Comparison of ENCODE assay signal across 1 cellular context in genomic region chr11:46726206-46726862, GRCh38.
TF ChIP-seq lines count a peak whose summit lies in the region.

No MANE protein-coding gene starts in this region.

TF ChIP-seq in H1, 55 proteins besides CTCF, POLR2A, EP300 and RAD21 (continued from another document):
- no peak for TF ChIP-seq YY1 (IDR thresholded peaks at IDR 0.05; ENCODE audit: low read depth, low read length)
- TF ChIP-seq HDAC2 (IDR thresholded peaks at IDR 0.05; ENCODE audit: borderline replicate concordance in 1 of 2, low read depth in 2 of 2, low read length in 2 of 2), result no peak
- TF ChIP-seq CEBPB (IDR thresholded peaks at IDR 0.05; ENCODE audit: low read depth, low read length), result no peak
- TF ChIP-seq CHD7 (IDR thresholded peaks at IDR 0.05; ENCODE audit: insufficient replicate concordance, low read length), result no peak
- no peak for TF ChIP-seq TCF12 (IDR thresholded peaks at IDR 0.05; ENCODE audit: low read depth, low read length)
- TF ChIP-seq, protein P1, sequence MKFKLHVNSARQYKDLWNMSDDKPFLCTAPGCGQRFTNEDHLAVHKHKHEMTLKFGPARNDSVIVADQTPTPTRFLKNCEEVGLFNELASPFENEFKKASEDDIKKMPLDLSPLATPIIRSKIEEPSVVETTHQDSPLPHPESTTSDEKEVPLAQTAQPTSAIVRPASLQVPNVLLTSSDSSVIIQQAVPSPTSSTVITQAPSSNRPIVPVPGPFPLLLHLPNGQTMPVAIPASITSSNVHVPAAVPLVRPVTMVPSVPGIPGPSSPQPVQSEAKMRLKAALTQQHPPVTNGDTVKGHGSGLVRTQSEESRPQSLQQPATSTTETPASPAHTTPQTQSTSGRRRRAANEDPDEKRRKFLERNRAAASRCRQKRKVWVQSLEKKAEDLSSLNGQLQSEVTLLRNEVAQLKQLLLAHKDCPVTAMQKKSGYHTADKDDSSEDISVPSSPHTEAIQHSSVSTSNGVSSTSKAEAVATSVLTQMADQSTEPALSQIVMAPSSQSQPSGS (IDR thresholded peaks at IDR 0.05; ENCODE audit: low read length), result no peak
- no peak for TF ChIP-seq SP4 (IDR thresholded peaks at IDR 0.05; ENCODE audit: low read length)
- TF ChIP-seq KDM1A (IDR thresholded peaks at IDR 0.05; ENCODE audit: borderline replicate concordance, low read length), result no peak
- TF ChIP-seq PHF8 (conservative IDR thresholded peaks at IDR 0.05; ENCODE audit: low read depth, low read length), result no peak
- no peak for TF ChIP-seq BACH1 (IDR thresholded peaks at IDR 0.05; ENCODE audit: low read length)
- no peak for TF ChIP-seq TBP (IDR thresholded peaks at IDR 0.05; ENCODE audit: low read depth, low read length)
- no peak for TF ChIP-seq FOSL1 (IDR thresholded peaks at IDR 0.05; ENCODE audit: insufficient read depth, low read depth, low read length)
- TF ChIP-seq CBX5 (IDR thresholded peaks at IDR 0.05; ENCODE audit: low read depth, low read length), result no peak
- no peak for TF ChIP-seq ZNF274 (IDR thresholded peaks at IDR 0.05; ENCODE audit: borderline replicate concordance, extremely low read depth, low read length)
- TF ChIP-seq, protein P2, sequence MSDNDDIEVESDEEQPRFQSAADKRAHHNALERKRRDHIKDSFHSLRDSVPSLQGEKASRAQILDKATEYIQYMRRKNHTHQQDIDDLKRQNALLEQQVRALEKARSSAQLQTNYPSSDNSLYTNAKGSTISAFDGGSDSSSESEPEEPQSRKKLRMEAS (IDR thresholded peaks at IDR 0.05), result no peak
- no peak for TF ChIP-seq SUZ12 (IDR thresholded peaks at IDR 0.05; ENCODE audit: low read length)
- no peak for TF ChIP-seq NANOG (IDR thresholded peaks at IDR 0.05; ENCODE audit: insufficient read depth, low read depth, low read length, poor library complexity, severe bottlenecking)
- no peak for TF ChIP-seq NRF1 (IDR thresholded peaks at IDR 0.05; ENCODE audit: low read depth, low read length)
